In the genomic region with DNA sequence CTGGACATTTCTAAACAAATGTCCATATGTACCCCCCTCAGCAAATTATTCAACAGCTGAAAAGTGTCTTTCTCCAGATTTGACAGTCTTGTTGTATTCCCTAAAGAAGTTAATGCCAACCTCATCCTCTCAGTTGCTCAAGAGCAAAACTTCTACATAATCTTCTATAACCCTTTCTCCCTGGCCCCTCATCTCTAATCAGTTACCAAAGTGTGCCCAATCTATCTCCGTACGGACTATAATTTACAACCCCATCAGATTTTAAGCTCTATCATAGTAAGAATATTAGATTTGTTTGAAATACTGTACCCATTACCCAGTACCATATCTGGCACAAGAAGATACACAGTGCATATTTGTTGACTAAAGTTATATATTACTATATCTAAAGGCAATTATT, we compare ENCODE assay signal across 31 cellular contexts.
DNase-seq lines count a peak whose midpoint lies in the region; ATAC-seq and TF ChIP-seq lines count a peak whose summit lies in the region.
"Had no signal": no experiment of that assay in that cellular context is flagged by ENCODE, and none has a peak within 500 bp of the region (broad histone marks: within the 10 kb centered on the region; RNA-seq: fewer than 3 reads in every experiment).

No MANE protein-coding gene starts in this region.

- H3K4me3 ChIP-seq in SK-N-SH (ENCODE audit: low read depth in 2 of 2, low read length in 1 of 2) = no peak overlapping the region
- H3K4me3 ChIP-seq: A549; BLaER1; BLaER1 treated with 17β-estradiol and CSF1 and Interleukin-3, amounts not matched to agents 10 nM and 100 nM had no signal

- H3K4me1 Mint-ChIP-seq in endothelial cell (ENCODE audit: unreplicated experiment) = peaks cover 13% of the 10 kb centered on the region
- H3K4me1 Mint-ChIP-seq in activated naive CD4-positive, alpha-beta T cell treated with anti-CD3 and anti-CD28 coated beads, Interleukin-2, amount 10 ng/mL, durations not matched to agents 7 days and 5 days = no peaks in the 10 kb centered on the region
- H3K4me1 Mint-ChIP-seq: B cell; CD14-positive monocyte; CD4-positive, alpha-beta memory T cell; CD4-positive, CD25-positive, alpha-beta regulatory T cell; CD8-positive, alpha-beta memory T cell had no signal

- no peak overlapping the region for H3K9ac ChIP-seq in SK-N-SH
- H3K9ac ChIP-seq: BLaER1; BLaER1 treated with 17β-estradiol and CSF1 and Interleukin-3, amounts not matched to agents 10 nM and 100 nM had no signal

- H3K9me2 ChIP-seq in SK-N-SH = no peaks in the 10 kb centered on the region

- no peak overlapping the region for H2AFZ ChIP-seq in SK-N-SH (ENCODE audit: low read depth)

- no peak overlapping the region for H3K4me3 Mint-ChIP-seq in endothelial cell (ENCODE audit: unreplicated experiment)
- no peak overlapping the region for H3K4me3 Mint-ChIP-seq in activated naive CD4-positive, alpha-beta T cell treated with anti-CD3 and anti-CD28 coated beads, Interleukin-2, amount 10 ng/mL, durations not matched to agents 7 days and 5 days
- H3K4me3 Mint-ChIP-seq: B cell; CD14-positive monocyte; CD4-positive, alpha-beta memory T cell; CD4-positive, alpha-beta T cell; CD4-positive, CD25-positive, alpha-beta regulatory T cell; CD8-positive, alpha-beta memory T cell; CD8-positive, alpha-beta T cell had no signal

- H4K20me1 ChIP-seq in SK-N-SH (ENCODE audit: insufficient read depth) = no peaks in the 10 kb centered on the region
- H4K20me1 ChIP-seq: BLaER1; BLaER1 treated with 17β-estradiol and CSF1 and Interleukin-3, amounts not matched to agents 10 nM and 100 nM had no signal

- no peak for TF ChIP-seq CTCF in SK-N-SH (IDR thresholded peaks at IDR 0.05)
- TF ChIP-seq CTCF in endothelial cell (IDR thresholded peaks at IDR 0.05; ENCODE audit: unreplicated experiment) = no peak

- no peak overlapping the region; a peak in 1 of 4 replicates for H3K27ac ChIP-seq in SK-N-SH (ENCODE audit: low read depth in 2 of 2, low read length in 1 of 2)
- H3K27ac ChIP-seq: 22Rv1; A549; BLaER1; BLaER1 treated with 17β-estradiol and CSF1 and Interleukin-3, amounts not matched to agents 10 nM and 100 nM; C4-2B had no signal

- POLR2A ChIA-PET in SK-N-SH (lab: Yijun Ruan, JAX) = no interaction called here

- no peaks in the 10 kb centered on the region for H3F3A ChIP-seq in SK-N-SH (replicated peaks; ENCODE audit: insufficient read depth)

- 92% methylated on average over 2 of the region's 2 CpGs for WGBS in SK-N-SH (ENCODE audit: low lambda C conversion rate)

- no peak for TF ChIP-seq RAD21 in SK-N-SH (IDR thresholded peaks at IDR 0.05; ENCODE audit: low read length)

- H3K27me3 ChIP-seq in SK-N-SH (ENCODE audit: insufficient read depth) = no peaks in the 10 kb centered on the region
- H3K27me3 ChIP-seq: BE2C; BLaER1; BLaER1 treated with 17β-estradiol and CSF1 and Interleukin-3, amounts not matched to agents 10 nM and 100 nM had no signal

- no peak for DNase-seq in SK-N-SH
- no peak for DNase-seq in endothelial cell (ENCODE audit: low spot score)
- no peak for DNase-seq in activated naive CD4-positive, alpha-beta T cell treated with anti-CD3 and anti-CD28 coated beads, Interleukin-2, amount 10 ng/mL, durations not matched to agents 7 days and 5 days
- DNase-seq: 8988T; ACHN; AML-193; BE2C; C1 segment of cervical spinal cord; Caco-2; Calu3; CD4-positive, alpha-beta memory T cell; CD4-positive, alpha-beta T cell; CD4-positive, CD25-positive, alpha-beta regulatory T cell; CD8-positive, alpha-beta memory T cell; CD8-positive, alpha-beta T cell; COR-L47; DMS 273 treated with DMSO at 0.1 percent for 48 hours; DMS153; DMS53; DMS79; DMS79 treated with DMSO at 0.1 percent for 48 hours; DND-41; EL had no signal

- H3K9me3 ChIP-seq in SK-N-SH = no peaks in the 10 kb centered on the region
- H3K9me3 ChIP-seq: A549; BE2C; BLaER1; BLaER1 treated with 17β-estradiol and CSF1 and Interleukin-3, amounts not matched to agents 10 nM and 100 nM; Caco-2 had no signal

- H3K36me3 Mint-ChIP-seq in endothelial cell (ENCODE audit: low read depth, unreplicated experiment) = no peaks in the 10 kb centered on the region
- no peaks in the 10 kb centered on the region for H3K36me3 Mint-ChIP-seq in activated naive CD4-positive, alpha-beta T cell treated with anti-CD3 and anti-CD28 coated beads, Interleukin-2, amount 10 ng/mL, durations not matched to agents 7 days and 5 days
- H3K36me3 Mint-ChIP-seq: CD14-positive monocyte; CD4-positive, alpha-beta memory T cell; CD4-positive, CD25-positive, alpha-beta regulatory T cell; CD8-positive, alpha-beta memory T cell; CD8-positive, alpha-beta T cell had no signal

- H3K27me3 Mint-ChIP-seq in endothelial cell (ENCODE audit: unreplicated experiment) = no peaks in the 10 kb centered on the region
- no peaks in the 10 kb centered on the region for H3K27me3 Mint-ChIP-seq in activated naive CD4-positive, alpha-beta T cell treated with anti-CD3 and anti-CD28 coated beads, Interleukin-2, amount 10 ng/mL, durations not matched to agents 7 days and 5 days
- H3K27me3 Mint-ChIP-seq: B cell; CD4-positive, CD25-positive, alpha-beta regulatory T cell had no signal

- peaks cover 0 to 28% of the 10 kb centered on the region in 2 experiments; a peak in 2 of 4 replicates for H3K4me1 ChIP-seq in SK-N-SH (ENCODE audit: control insufficient read depth in 1 of 2, insufficient read depth in 2 of 2, low read depth in 1 of 2, low read length in 1 of 2)
- H3K4me1 ChIP-seq: A549; BLaER1; BLaER1 treated with 17β-estradiol and CSF1 and Interleukin-3, amounts not matched to agents 10 nM and 100 nM; Caco-2 had no signal

- TF ChIP-seq EP300 in SK-N-SH (IDR thresholded peaks at IDR 0.05; ENCODE audit: borderline replicate concordance in 1 of 2, low read depth in 1 of 2, low read length in 1 of 2) = no peak

- no peak for ATAC-seq in SK-N-SH treated with all-trans-retinoic acid at 6 μM for 48 hours
- ATAC-seq: A549; CD8-positive, alpha-beta T cell had no signal

- no peaks in the 10 kb centered on the region for H3K79me2 ChIP-seq in SK-N-SH (ENCODE audit: insufficient read depth)

- H3K4me2 ChIP-seq in SK-N-SH = no peak overlapping the region
- H3K4me2 ChIP-seq: A549; BLaER1; BLaER1 treated with 17β-estradiol and CSF1 and Interleukin-3, amounts not matched to agents 10 nM and 100 nM had no signal

- peak overlapping the region; percentile 2 for H3K27ac Mint-ChIP-seq in endothelial cell (ENCODE audit: unreplicated experiment)
- H3K27ac Mint-ChIP-seq in activated naive CD4-positive, alpha-beta T cell treated with anti-CD3 and anti-CD28 coated beads, Interleukin-2, amount 10 ng/mL, durations not matched to agents 7 days and 5 days = no peak overlapping the region
- H3K27ac Mint-ChIP-seq: B cell; CD14-positive monocyte; CD4-positive, alpha-beta memory T cell; CD4-positive, alpha-beta T cell; CD4-positive, CD25-positive, alpha-beta regulatory T cell; CD8-positive, alpha-beta memory T cell; CD8-positive, alpha-beta T cell had no signal

- CTCF ChIA-PET in SK-N-SH (lab: Yijun Ruan, JAX) = no interaction called here
- CTCF ChIA-PET in activated naive CD4-positive, alpha-beta T cell treated with anti-CD3 and anti-CD28 coated beads, Interleukin-2, amount 10 ng/mL, durations not matched to agents 7 days and 5 days (lab: Charles Lee) = no interaction called here

- no peaks in the 10 kb centered on the region for H3K9me3 Mint-ChIP-seq in endothelial cell (ENCODE audit: unreplicated experiment)
- no peaks in the 10 kb centered on the region for H3K9me3 Mint-ChIP-seq in activated naive CD4-positive, alpha-beta T cell treated with anti-CD3 and anti-CD28 coated beads, Interleukin-2, amount 10 ng/mL, durations not matched to agents 7 days and 5 days
- H3K9me3 Mint-ChIP-seq: CD4-positive, alpha-beta memory T cell; CD4-positive, alpha-beta T cell; CD8-positive, alpha-beta memory T cell; CD8-positive, alpha-beta T cell had no signal

- peaks cover 0 to 3% of the 10 kb centered on the region in 2 experiments for H3K36me3 ChIP-seq in SK-N-SH (replicated peaks in 1 of 2; ENCODE audit: control insufficient read depth in 1 of 2, insufficient read depth in 2 of 2, low read length in 1 of 2)
- H3K36me3 ChIP-seq: BE2C; BLaER1; BLaER1 treated with 17β-estradiol and CSF1 and Interleukin-3, amounts not matched to agents 10 nM and 100 nM had no signal

TF ChIP-seq in SK-N-SH treated with all-trans-retinoic acid at 6 μM for 48 hours, 23 proteins besides CTCF, POLR2A, EP300 and RAD21:
- TF ChIP-seq ZFP3 (CRISPR knock-in tag; IDR thresholded peaks at IDR 0.05) = peak; percentile 91
- TF ChIP-seq, protein P1, sequence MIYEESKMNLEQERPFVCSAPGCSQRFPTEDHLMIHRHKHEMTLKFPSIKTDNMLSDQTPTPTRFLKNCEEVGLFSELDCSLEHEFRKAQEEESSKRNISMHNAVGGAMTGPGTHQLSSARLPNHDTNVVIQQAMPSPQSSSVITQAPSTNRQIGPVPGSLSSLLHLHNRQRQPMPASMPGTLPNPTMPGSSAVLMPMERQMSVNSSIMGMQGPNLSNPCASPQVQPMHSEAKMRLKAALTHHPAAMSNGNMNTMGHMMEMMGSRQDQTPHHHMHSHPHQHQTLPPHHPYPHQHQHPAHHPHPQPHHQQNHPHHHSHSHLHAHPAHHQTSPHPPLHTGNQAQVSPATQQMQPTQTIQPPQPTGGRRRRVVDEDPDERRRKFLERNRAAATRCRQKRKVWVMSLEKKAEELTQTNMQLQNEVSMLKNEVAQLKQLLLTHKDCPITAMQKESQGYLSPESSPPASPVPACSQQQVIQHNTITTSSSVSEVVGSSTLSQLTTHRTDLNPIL (CRISPR knock-in tag; IDR thresholded peaks at IDR 0.05; ENCODE audit: low read depth) = no peak

TF ChIP-seq in SK-N-SH, 30 proteins besides CTCF, POLR2A, EP300 and RAD21 (continues in another document):
- TF ChIP-seq GABPA (IDR thresholded peaks at IDR 0.05; ENCODE audit: low read depth) = no peak
- no peak for TF ChIP-seq TEAD4 (IDR thresholded peaks at IDR 0.05; ENCODE audit: borderline replicate concordance, insufficient read depth)
- TF ChIP-seq USF2 (IDR thresholded peaks at IDR 0.05; ENCODE audit: borderline replicate concordance, low read depth, low read length) = no peak
